In genomic region chr10:104842704-104843103, GRCh38 we compare ENCODE assay signal across 9 cellular contexts.
"Had no signal": no experiment of that assay in that cellular context is flagged by ENCODE, and none has a peak within 500 bp of the region (broad histone marks: within the 10 kb centered on the region; RNA-seq: fewer than 3 reads in every experiment).

No MANE protein-coding gene starts in this region.

- H3K27ac ChIP-seq: GM23248, HL-60 had no signal

- H3K36me3 Mint-ChIP-seq: IgD-negative memory B cell had no signal

- H2AFZ ChIP-seq: GM23248 had no signal

- H3K4me1 ChIP-seq: HAP-1 had no signal

- H3K27me3 Mint-ChIP-seq: IgD-negative memory B cell had no signal

- H3K27ac Mint-ChIP-seq: HFFc6, IgD-negative memory B cell had no signal

- DNase-seq: GM23248, GOT3, H7, HFFc6 had no signal

- H3K9me3 ChIP-seq: HAP-1 had no signal

- H3K4me1 Mint-ChIP-seq: IgD-negative memory B cell had no signal

- H3K36me3 ChIP-seq: HAP-1 had no signal

- H3K4me3 Mint-ChIP-seq: HFFc6, IgD-negative memory B cell had no signal

- ATAC-seq: HCT116, HepG2 had no signal

- H3K9ac ChIP-seq: GM23248 had no signal

- H3K4me3 ChIP-seq: GM23248, HAP-1 had no signal
